In genomic region chr6:37097335-37097734, GRCh38 we compare ENCODE assay signal across 2 cellular contexts.
TF ChIP-seq lines count a peak whose summit lies in the region.

No MANE protein-coding gene starts in this region.

TF ChIP-seq in HepG2, 621 proteins besides CTCF, POLR2A, EP300 and RAD21:
- TF ChIP-seq MAFF (IDR thresholded peaks at IDR 0.05; ENCODE audit: low read depth, low read length) (peak; percentile 71), FOSL2 (CRISPR knock-in tag; IDR thresholded peaks at IDR 0.05) (no peak), NFE2L2 (IDR thresholded peaks at IDR 0.05; ENCODE audit: low read length) (no peak), MAFK (conservative IDR thresholded peaks at IDR 0.05 in 1 of 2, IDR thresholded peaks at IDR 0.05 in 1 of 2; ENCODE audit: low read length in 2 of 2) (peak; percentile 80 to 83)

TF ChIP-seq in IMR-90, 13 proteins besides CTCF, POLR2A, EP300 and RAD21:
- TF ChIP-seq SMC3 (IDR thresholded peaks at IDR 0.05; ENCODE audit: low read depth, low read length), result no peak
- peak; percentile 65 for TF ChIP-seq MAFK (IDR thresholded peaks at IDR 0.05; ENCODE audit: low read depth, low read length)
